ENCODE assay signal across 8 cellular contexts in genomic region chr6:110877154-110877564, GRCh38. TPM values are rescaled to one million over a fixed set of nuclear protein-coding genes. Genes with fewer than 3 reads are reported as not detected.
A peak's percentile ranks its signal among the peaks of the same experiment; 100 is the strongest.
DNase-seq lines count a peak whose midpoint lies in the region; ATAC-seq lines count a peak whose summit lies in the region.

No MANE protein-coding gene starts in this region.

- H3K27me3 Mint-ChIP-seq in T-helper 1 cell treated with Interleukin-12 subunit alpha and Interleukin-12 subunit beta and Interleukin-4 antibody, amounts not matched to agents 30 μg/mL and 1 μg/mL, for 36 hours (ENCODE audit: low read depth), result no peaks in the 10 kb centered on the region
- no peaks in the 10 kb centered on the region for H3K27me3 Mint-ChIP-seq in activated T-helper 17 cell treated with anti-CD3 and anti-CD28 coated beads, Interleukin-2, amount 50 U/mL, for 72 hours

- H3K4me3 Mint-ChIP-seq in T-helper 1 cell treated with Interleukin-12 subunit alpha and Interleukin-12 subunit beta and Interleukin-4 antibody, amounts not matched to agents 30 μg/mL and 1 μg/mL, for 36 hours, result peak overlapping the region; percentile 87
- peak overlapping the region; percentile 96 for H3K4me3 Mint-ChIP-seq in activated T-helper 17 cell treated with anti-CD3 and anti-CD28 coated beads, Interleukin-2, amount 50 U/mL, for 72 hours

- peaks cover 5% of the 10 kb centered on the region for H3K36me3 Mint-ChIP-seq in T-helper 1 cell treated with Interleukin-12 subunit alpha and Interleukin-12 subunit beta and Interleukin-4 antibody, amounts not matched to agents 30 μg/mL and 1 μg/mL, for 36 hours (ENCODE audit: low read depth)
- peaks cover 72% of the 10 kb centered on the region for H3K36me3 Mint-ChIP-seq in activated T-helper 17 cell treated with anti-CD3 and anti-CD28 coated beads, Interleukin-2, amount 50 U/mL, for 72 hours (ENCODE audit: low read depth)

- ATAC-seq in activated T-helper 17 cell treated with anti-CD3 and anti-CD28 coated beads, Interleukin-2, amount 50 U/mL, for 72 hours (replicated peaks), result no peak

- DNase-seq in T-helper 1 cell (no peak), iris pigment epithelial cell (ENCODE audit: low read depth) (peak; percentile 39), substantia nigra (lab: John Stamatoyannopoulos, UW) (peak in 1 of 49 donors; percentile 3), NCI-H774 (lab: John Stamatoyannopoulos, UW) (no peak), GOT3 (lab: John Stamatoyannopoulos, UW) (no peak), COR-L47 (lab: John Stamatoyannopoulos, UW) (no peak)

- H3K9me3 Mint-ChIP-seq in T-helper 1 cell treated with Interleukin-12 subunit alpha and Interleukin-12 subunit beta and Interleukin-4 antibody, amounts not matched to agents 30 μg/mL and 1 μg/mL, for 36 hours, result no peaks in the 10 kb centered on the region
- no peaks in the 10 kb centered on the region for H3K9me3 Mint-ChIP-seq in activated T-helper 17 cell treated with anti-CD3 and anti-CD28 coated beads, Interleukin-2, amount 50 U/mL, for 72 hours

- peaks cover 53% of the 10 kb centered on the region for H3K4me1 Mint-ChIP-seq in T-helper 1 cell treated with Interleukin-12 subunit alpha and Interleukin-12 subunit beta and Interleukin-4 antibody, amounts not matched to agents 30 μg/mL and 1 μg/mL, for 36 hours (ENCODE audit: low read depth)
- peaks cover 32% of the 10 kb centered on the region for H3K4me1 Mint-ChIP-seq in activated T-helper 17 cell treated with anti-CD3 and anti-CD28 coated beads, Interleukin-2, amount 50 U/mL, for 72 hours

- H3K27ac Mint-ChIP-seq in T-helper 1 cell treated with Interleukin-12 subunit alpha and Interleukin-12 subunit beta and Interleukin-4 antibody, amounts not matched to agents 30 μg/mL and 1 μg/mL, for 36 hours, result peak overlapping the region; percentile 98
- peak overlapping the region; percentile 96 for H3K27ac Mint-ChIP-seq in activated T-helper 17 cell treated with anti-CD3 and anti-CD28 coated beads, Interleukin-2, amount 50 U/mL, for 72 hours

- H3K27ac ChIP-seq in substantia nigra (ENCODE audit: low read depth, low read length, poor library complexity, severe bottlenecking), result peak overlapping the region; percentile 92

RNA-seq across cellular contexts. Expression of gene AMD1, which starts 2.6 kb away (rescaled TPM):
- total RNA-seq in activated T-helper 17 cell treated with anti-CD3 and anti-CD28 coated beads, Interleukin-2, amount 50 U/mL, for 72 hours, result 10 to 100 TPM; 49.8 to 92.9 TPM
